Comparison of ENCODE assay signal across 16 cellular contexts in the genomic region with DNA sequence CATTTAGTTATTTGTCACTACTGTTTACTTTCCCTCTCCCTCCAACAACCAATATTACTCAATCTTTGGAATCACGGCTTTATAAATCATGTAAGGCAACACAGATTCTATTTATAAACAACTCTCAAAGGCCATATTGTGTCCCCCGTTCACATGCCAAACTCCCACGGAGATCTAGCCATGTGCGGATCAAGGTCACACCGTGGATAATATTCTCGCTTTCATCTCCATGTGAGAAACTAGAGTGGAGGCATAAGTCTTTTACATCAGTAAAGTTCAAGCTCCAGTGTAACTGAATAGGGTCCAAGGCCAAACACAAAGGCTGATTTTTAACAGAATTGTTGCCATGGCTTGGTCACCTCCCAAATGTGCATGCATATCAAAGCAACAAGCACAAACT.
DNase-seq lines count a peak whose midpoint lies in the region; ATAC-seq and TF ChIP-seq lines count a peak whose summit lies in the region.
"Had no signal": no experiment of that assay in that cellular context is flagged by ENCODE, and none has a peak within 500 bp of the region (broad histone marks: within the 10 kb centered on the region; RNA-seq: fewer than 3 reads in every experiment).

No MANE protein-coding gene starts in this region.

- no peaks in the 10 kb centered on the region for H3K27me3 Mint-ChIP-seq in neural crest cell (ENCODE audit: low read depth)

- peaks cover 24% of the 10 kb centered on the region for H3K4me1 Mint-ChIP-seq in neural crest cell

- no peak overlapping the region for H3K27ac Mint-ChIP-seq in neural crest cell (ENCODE audit: unreplicated experiment)
- H3K27ac Mint-ChIP-seq: CD8-positive, alpha-beta T cell had no signal

- ATAC-seq in HG02588 (IDR thresholded peaks at IDR 0.05; ENCODE audit: unreplicated experiment): no peak
- ATAC-seq: CD8-positive, alpha-beta T cell; GM12878 had no signal

- in situ Hi-C loops in G401 (cut with HindIII; ENCODE audit: low sequenced_read_pairs): no loop called here

- H3K36me3 Mint-ChIP-seq in neural crest cell (ENCODE audit: low read depth): peaks cover 8% of the 10 kb centered on the region
- H3K36me3 Mint-ChIP-seq: CD8-positive, alpha-beta T cell had no signal

- peak; percentile 50 for DNase-seq in COLO829 (ENCODE audit: low spot score)
- DNase-seq in G401 (ENCODE audit: low spot score): peak; percentile 73
- DNase-seq in cerebellum (ENCODE audit: low spot score): peak; percentile 35
- DNase-seq in neural crest cell (ENCODE audit: low read depth, low spot score): no peak
- DNase-seq in effector CD8-positive, alpha-beta T cell (lab: John Stamatoyannopoulos, UW): no peak
- DNase-seq in NCI-H2227 (lab: John Stamatoyannopoulos, UW; ENCODE audit: unreplicated experiment): no peak
- DNase-seq: CD8-positive, alpha-beta T cell; DMS153; GOT3; Karpas-422; MM.1S; NCI-H187; NCI-H446 treated with DMSO at 0.1 percent for 48 hours; SIG-M5 had no signal

- no peak for TF ChIP-seq CTCF in neural crest cell (conservative IDR thresholded peaks at IDR 0.05)

- H3K4me3 Mint-ChIP-seq in neural crest cell: peak overlapping the region; percentile 5
- H3K4me3 Mint-ChIP-seq: CD8-positive, alpha-beta T cell had no signal

- peaks cover 10% of the 10 kb centered on the region for H3K9me3 Mint-ChIP-seq in neural crest cell
- H3K9me3 Mint-ChIP-seq: CD8-positive, alpha-beta T cell had no signal

Comparison
In these comparisons a context has a peak if more than half of its experiments do, and no peak if none do; other contexts are left out.
1. DNase-seq: peak in COLO829 (single experiment), G401 (single experiment) and cerebellum (single experiment); none in neural crest cell (single experiment), effector CD8-positive, alpha-beta T cell (single experiment) and NCI-H2227 (single experiment).